25 cellular contexts compared by ENCODE assay signal in genomic region chr1:109188776-109189175, GRCh38.
"Had no signal": no experiment of that assay in that cellular context is flagged by ENCODE, and none has a peak within 500 bp of the region (broad histone marks: within the 10 kb centered on the region; RNA-seq: fewer than 3 reads in every experiment).

No MANE protein-coding gene starts in this region.

- H3K9me3 ChIP-seq: esophagus squamous epithelium, mucosa of descending colon, ovary, psoas muscle, sigmoid colon, spleen, transverse colon, vagina had no signal

- H3K9ac ChIP-seq: neural progenitor cell had no signal

- H3K4me3 ChIP-seq: coronary artery, esophagus squamous epithelium, lung, mucosa of descending colon, neural progenitor cell, ovary, psoas muscle, sigmoid colon, skin epidermis, spleen, transverse colon, vagina had no signal

- H3K27ac ChIP-seq: coronary artery, esophagus squamous epithelium, neural progenitor cell, ovary, psoas muscle, sigmoid colon, skin epidermis, transverse colon, vagina had no signal

- H3K27me3 ChIP-seq: esophagus squamous epithelium, neural progenitor cell, ovary, sigmoid colon, spleen, transverse colon, vagina had no signal

- H3K36me3 ChIP-seq: esophagus squamous epithelium, neural progenitor cell, ovary, sigmoid colon, spleen, transverse colon, vagina had no signal

- ATAC-seq: left lobe of liver; mucosa of descending colon; psoas muscle; right cardiac atrium; stimulated activated memory B cell treated with anti-CD40 and anti-IgM and Interleukin-4, amounts not matched to agents 10 μg/mL and 1 μg/mL and 100 μg/mL, for 72 hours; stimulated activated naive CD8-positive, alpha-beta T cell treated with anti-CD3 and anti-CD28 coated beads, Interleukin-15, Interleukin-2, amounts not matched to agents 100 U/mL and 50 U/mL, for 24 hours had no signal

- H3K4me2 ChIP-seq: neural progenitor cell had no signal

- H2AFZ ChIP-seq: neural progenitor cell had no signal

- DNase-seq: dermis blood vessel endothelial cell; effector memory CD4-positive, alpha-beta T cell; erythroblast; esophagus squamous epithelium; kidney; mucosa of descending colon; naive B cell; occipital lobe; ovary; posterior cingulate gyrus; psoas muscle; right cardiac atrium; sigmoid colon; spleen; stimulated activated CD4-positive, alpha-beta T cell treated with anti-CD3 and anti-CD28 coated beads, Interleukin-4, amount 100 ng/mL, for 4 hours; stimulated activated naive CD8-positive, alpha-beta T cell treated with anti-CD3 and anti-CD28 coated beads, Interleukin-15, Interleukin-2, amounts not matched to agents 100 U/mL and 50 U/mL, for 24 hours; substantia nigra; transverse colon had no signal
